Comparison of ENCODE assay signal across 1 cellular context in genomic region chr7:21426286-21426957, GRCh38.
TF ChIP-seq lines count a peak whose summit lies in the region.

No MANE protein-coding gene starts in this region.

TF ChIP-seq in GM12878, 131 proteins besides CTCF, POLR2A, EP300 and RAD21 (continued from another document):
- TF ChIP-seq NFYA (IDR thresholded peaks at IDR 0.05; ENCODE audit: borderline replicate concordance, low read depth, low read length), result no peak
TF ChIP-seq in GM12878: peak in this region for 2.
